8 cellular contexts compared by ENCODE assay signal in genomic region chr12:110582286-110583136, GRCh38. TPM values are rescaled to one million over a fixed set of nuclear protein-coding genes. Genes with fewer than 3 reads are reported as not detected.
A peak's percentile ranks its signal among the peaks of the same experiment; 100 is the strongest.
DNase-seq lines count a peak whose midpoint lies in the region; ATAC-seq, FAIRE-seq and TF ChIP-seq lines count a peak whose summit lies in the region.

No MANE protein-coding gene starts in this region.

- H3K9me3 ChIP-seq in KOPT-K1 (ENCODE audit: insufficient read depth, low read length, poor library complexity, severe bottlenecking) (no peaks in the 10 kb centered on the region), right lobe of liver (no peaks in the 10 kb centered on the region)

- no peak for FAIRE-seq in GM19239 (lab: Jason Lieb, UNC)

- peak; percentile 30 for ATAC-seq in GM21576 (IDR thresholded peaks at IDR 0.05; ENCODE audit: unreplicated experiment)
- peak; percentile 26 for ATAC-seq in activated CD4-positive, alpha-beta T cell treated with anti-CD3 and anti-CD28 coated beads for 36 hours
- ATAC-seq in right lobe of liver = peak; percentile 58 to 67 (median 64)

- peak overlapping the region; percentile 91 for H3K4me3 Mint-ChIP-seq in activated CD4-positive, alpha-beta T cell treated with anti-CD3 and anti-CD28 coated beads for 36 hours

- POLR2A ChIA-PET in GM10248 (lab: Yijun Ruan, JAX) = no interaction called here
- POLR2A ChIA-PET in activated CD4-positive, alpha-beta T cell treated with anti-CD3 and anti-CD28 coated beads for 36 hours (lab: Charles Lee) = no interaction called here

- peaks cover 68% of the 10 kb centered on the region for H3K4me1 Mint-ChIP-seq in activated CD4-positive, alpha-beta T cell treated with anti-CD3 and anti-CD28 coated beads for 36 hours

- H3K27ac Mint-ChIP-seq in activated CD4-positive, alpha-beta T cell treated with anti-CD3 and anti-CD28 coated beads for 36 hours = peak overlapping the region; percentile 94

- WGBS in right lobe of liver (ENCODE audit: insufficient coverage, low coverage, low lambda C conversion rate, missing lambda C conversion rate) = 0% methylated on average over 9 of the region's 104 CpGs

- TF ChIP-seq CTCF in GM10248 (IDR thresholded peaks at IDR 0.05; ENCODE audit: control extremely low read depth, extremely low read depth, low read depth, missing control alignments) (no peak), coronary artery (IDR thresholded peaks at IDR 0.05) (no peak), right lobe of liver (IDR thresholded peaks at IDR 0.05) (no peak)

- DNase-seq in GM10248 (ENCODE audit: extremely low spot score) (peak; percentile 59), coronary artery (ENCODE audit: low spot score) (peak; percentile 80), right lobe of liver (peak; percentile 82 to 89 (median 86)), GM19239 (ENCODE audit: insufficient read length, low spot score) (no peak)
- peak; percentile 87 for DNase-seq in activated CD4-positive, alpha-beta T cell treated with anti-CD3 and anti-CD28 coated beads for 36 hours
- DNase-seq in stimulated activated CD4-positive, alpha-beta T cell treated with anti-CD3 and anti-CD28 coated beads, Interleukin-4, amount 100 ng/mL, for 1 hour = peak; percentile 84

- H3K36me3 ChIP-seq in KOPT-K1 (ENCODE audit: insufficient read depth, low read length) (no peaks in the 10 kb centered on the region), right lobe of liver (no peaks in the 10 kb centered on the region)

- no peaks in the 10 kb centered on the region for H3K27me3 Mint-ChIP-seq in activated CD4-positive, alpha-beta T cell treated with anti-CD3 and anti-CD28 coated beads for 36 hours

- TF ChIP-seq POLR2A in right lobe of liver (IDR thresholded peaks at IDR 0.05) = no peak

- intact Hi-C loops in activated CD4-positive, alpha-beta T cell treated with anti-CD3 and anti-CD28 coated beads for 36 hours (cut with DNase I, micrococcal nuclease) = loop anchor here in 1 of 2 experiments (1.0 to 5.0 kb wide), 7 partner anchors 32 to 825 kb away; partner anchors contain the start of genes ANKRD13A, FAM216A, GIT2 and GPN3
- intact Hi-C loops in right lobe of liver (cut with DNase I) = no loop called here

- peak overlapping the region; percentile 73 for H3K27ac ChIP-seq in KOPT-K1 (ENCODE audit: low read depth, low read length, poor library complexity, severe bottlenecking)
- H3K27ac ChIP-seq in coronary artery = peak overlapping the region; percentile 70 to 94
- peak overlapping the region; percentile 71 to 91 (median 88) for H3K27ac ChIP-seq in right lobe of liver

- CTCF ChIA-PET in GM10248 (lab: Yijun Ruan, JAX) = no interaction called here
- CTCF ChIA-PET in activated CD4-positive, alpha-beta T cell treated with anti-CD3 and anti-CD28 coated beads for 36 hours (lab: Charles Lee) = interaction anchor here (1.0 to 1.2 kb wide), 2 partner anchors 18 to 19 kb away, joined by 3 to 4 read pairs; no protein-coding TSS in a partner anchor

- no peaks in the 10 kb centered on the region for H3K27me3 ChIP-seq in right lobe of liver

- no peaks in the 10 kb centered on the region for H3K9me3 Mint-ChIP-seq in activated CD4-positive, alpha-beta T cell treated with anti-CD3 and anti-CD28 coated beads for 36 hours (ENCODE audit: low read depth)

- H3K4me3 ChIP-seq in coronary artery (peak overlapping the region; percentile 82), right lobe of liver (peak overlapping the region; percentile 77 to 87 (median 84))

- peaks cover 0 to 63% (median 19%) of the 10 kb centered on the region in 4 donors for H3K4me1 ChIP-seq in right lobe of liver

- H3K36me3 Mint-ChIP-seq in activated CD4-positive, alpha-beta T cell treated with anti-CD3 and anti-CD28 coated beads for 36 hours (ENCODE audit: low read depth) = peaks cover 31% of the 10 kb centered on the region

RNA-seq across cellular contexts. Expression of gene PPTC7, which starts 0.6 kb away (rescaled TPM):
- 10 to 100 TPM; 33.4 to 36.5 TPM for total RNA-seq in activated CD4-positive, alpha-beta T cell treated with anti-CD3 and anti-CD28 coated beads for 36 hours
- total RNA-seq in right lobe of liver = 10 to 100 TPM in 5 of 6 experiments, 1 to 10 TPM in 1; 6.3 to 15.0 (median 11.5) TPM

RNA-seq across cellular contexts. Expression of gene TCTN1, which starts 31.4 kb away (rescaled TPM):
- 1 to 10 TPM; 7.2 to 7.3 TPM for total RNA-seq in activated CD4-positive, alpha-beta T cell treated with anti-CD3 and anti-CD28 coated beads for 36 hours
- 10 to 100 TPM in 4 of 6 experiments, 1 to 10 TPM in 2; 9.6 to 17.0 (median 10.8) TPM for total RNA-seq in right lobe of liver
